ENCODE assay signal across 9 cellular contexts in genomic region chr17:44417553-44417952, GRCh38. TPM values are rescaled to one million over a fixed set of nuclear protein-coding genes. Genes with fewer than 3 reads are reported as not detected.
DNase-seq lines count a peak whose midpoint lies in the region; ATAC-seq, FAIRE-seq and TF ChIP-seq lines count a peak whose summit lies in the region.
"Had no signal": no experiment of that assay in that cellular context is flagged by ENCODE, and none has a peak within 500 bp of the region (broad histone marks: within the 10 kb centered on the region; RNA-seq: fewer than 3 reads in every experiment).

No MANE protein-coding gene starts in this region.

- intact Hi-C loops in pancreas (cut with DNase I) = no loop called here

- 44 to 53% methylated on average over 2 of the region's 2 CpGs for WGBS in pancreas, 2 donors

- H3K4me1 ChIP-seq in pancreas = peaks cover 0 to 7% (median 0%) of the 10 kb centered on the region in 3 donors
- H3K4me1 ChIP-seq in Peyer's patch = no peaks in the 10 kb centered on the region

- POLR2A ChIA-PET in GM10248 (lab: Yijun Ruan, JAX) = no interaction called here

- FAIRE-seq in pancreas (lab: Jason Lieb, UNC) = no peak

- H3K27ac ChIP-seq in pancreas (peak overlapping the region in 2 of 4 donors; percentile 10 to 68), Peyer's patch (no peak overlapping the region)

- H3K9me3 ChIP-seq in pancreas (no peaks in the 10 kb centered on the region), Peyer's patch (no peaks in the 10 kb centered on the region)

- H3K4me3 ChIP-seq in pancreas (no peak overlapping the region), Peyer's patch (no peak overlapping the region)

- no peaks in the 10 kb centered on the region for H3K27me3 ChIP-seq in pancreas
- H3K27me3 ChIP-seq in Peyer's patch = no peaks in the 10 kb centered on the region

- peak; percentile 82 to 90 (median 88) for ATAC-seq in pancreas

- H3K36me3 ChIP-seq in pancreas (no peaks in the 10 kb centered on the region), Peyer's patch (peaks cover 0 to 51% (median 0%) of the 10 kb centered on the region in 3 donors)

- TF ChIP-seq CTCF in GM10248 (IDR thresholded peaks at IDR 0.05; ENCODE audit: control extremely low read depth, extremely low read depth, low read depth, missing control alignments) = no peak
- no peak for TF ChIP-seq CTCF in pancreas (IDR thresholded peaks at IDR 0.05)
- TF ChIP-seq CTCF in Peyer's patch (IDR thresholded peaks at IDR 0.05) = no peak

- peak; percentile 55 for DNase-seq in GM10248 (ENCODE audit: extremely low spot score)
- peak; percentile 82 for DNase-seq in HT1080 (ENCODE audit: low read depth)
- peak; percentile 32 to 69 for DNase-seq in dermis microvascular lymphatic vessel endothelial cell (ENCODE audit: low read depth in 2 of 2)
- peak in 1 of 6 donors; percentile 40 for DNase-seq in pancreas
- DNase-seq in Peyer's patch = no peak
- DNase-seq in 8988T = no peak
- no peak for DNase-seq in NCI-H128 (lab: John Stamatoyannopoulos, UW; ENCODE audit: unreplicated experiment)
- DNase-seq in NCI-H345 treated with DMSO at 0.1 percent for 48 hours (lab: John Stamatoyannopoulos, UW; ENCODE audit: unreplicated experiment) = no peak
- DNase-seq: NCI-H2081 treated with DMSO at 0.1 percent for 48 hours had no signal

- CTCF ChIA-PET in GM10248 (lab: Yijun Ruan, JAX) = interaction anchor here (0.6 to 1.9 kb wide), 3 partner anchors 31 to 116 kb away, joined by 3 to 8 read pairs (median 3); no protein-coding TSS in a partner anchor

- TF ChIP-seq POLR2A in Peyer's patch (IDR thresholded peaks at IDR 0.05) = no peak

RNA-seq across cellular contexts. Expression of gene ITGA2B, which starts 28.1 kb away (rescaled TPM):
- not detected in 2 replicates for total RNA-seq in HT1080 (2014; rRNA removed; shearing (Covaris generic))
- 0.19 TPM in 1 of 2 replicates, not detected in the other for polyA plus RNA-seq in HT1080 (2015; cell fraction: cytosol; rRNA removed)
- polyA plus RNA-seq in HT1080 (2015; cell fraction: nucleus; rRNA removed) = 0.56 and 1.8 TPM in 2 replicates
- 0.13 and 0.51 TPM in 2 replicates for total RNA-seq in dermis microvascular lymphatic vessel endothelial cell
- total RNA-seq in pancreas = under 1 TPM; 0.09 to 0.61 (median 0.46) TPM
- polyA plus RNA-seq in pancreas = under 1 TPM; 0.42 to 0.53 TPM
- total RNA-seq in Peyer's patch = 1 to 10 TPM in 1 of 4 donors, not detected in 3; 2.5 TPM

RNA-seq across cellular contexts. Expression of gene FAM171A2, which starts 53.9 kb away (rescaled TPM):
- 11.4 and 11.7 TPM in 2 replicates for total RNA-seq in HT1080 (2014; rRNA removed; shearing (Covaris generic))
- 3.6 and 5.1 TPM in 2 replicates for polyA plus RNA-seq in HT1080 (2015; cell fraction: cytosol; rRNA removed)
- polyA plus RNA-seq in HT1080 (2015; cell fraction: nucleus; rRNA removed) = 3.3 and 3.8 TPM in 2 replicates
- 3.9 and 6.6 TPM in 2 replicates for total RNA-seq in dermis microvascular lymphatic vessel endothelial cell
- under 1 TPM; 0.24 to 0.97 (median 0.44) TPM for total RNA-seq in pancreas
- 1 to 10 TPM in 1 of 2 donors, under 1 TPM in 1; 0.87 to 1.3 TPM for polyA plus RNA-seq in pancreas
- 1 to 10 TPM in 1 of 4 donors, under 1 TPM in 2, not detected in 1; 0.27 to 5.0 (median 0.88) TPM for total RNA-seq in Peyer's patch

Comparison
In these comparisons a context has a peak if more than half of its experiments do, and no peak if none do; other contexts are left out.
1. DNase-seq: peak in GM10248 (single experiment), HT1080 (single experiment) and dermis microvascular lymphatic vessel endothelial cell (2 of 2); none in Peyer's patch (0 of 3), 8988T (single experiment), NCI-H128 (single experiment) and NCI-H345 treated with DMSO at 0.1 percent for 48 hours (single experiment).